1 cellular context compared by ENCODE assay signal in genomic region chr18:79677221-79677620, GRCh38.
TF ChIP-seq lines count a peak whose summit lies in the region.

No MANE protein-coding gene starts in this region.

TF ChIP-seq in HCT116, 20 proteins besides CTCF, POLR2A, EP300 and RAD21 (continued from another document):
- TF ChIP-seq REST (IDR thresholded peaks at IDR 0.05; ENCODE audit: low read depth), result no peak
- no peak for TF ChIP-seq TCF7L2 (IDR thresholded peaks at IDR 0.05; ENCODE audit: borderline replicate concordance, extremely low read depth, insufficient read depth, insufficient read length)
- no peak for TF ChIP-seq JUND (IDR thresholded peaks at IDR 0.05)
- no peak for TF ChIP-seq EZH2phosphoT487 (IDR thresholded peaks at IDR 0.05; ENCODE audit: borderline replicate concordance)
- no peak for TF ChIP-seq CEBPB (IDR thresholded peaks at IDR 0.05; ENCODE audit: low read depth)
- TF ChIP-seq EGR1 (IDR thresholded peaks at IDR 0.05; ENCODE audit: low read depth), result no peak
- TF ChIP-seq EZH2 (IDR thresholded peaks at IDR 0.05), result no peak
